9 cellular contexts compared by ENCODE assay signal in the genomic region with DNA sequence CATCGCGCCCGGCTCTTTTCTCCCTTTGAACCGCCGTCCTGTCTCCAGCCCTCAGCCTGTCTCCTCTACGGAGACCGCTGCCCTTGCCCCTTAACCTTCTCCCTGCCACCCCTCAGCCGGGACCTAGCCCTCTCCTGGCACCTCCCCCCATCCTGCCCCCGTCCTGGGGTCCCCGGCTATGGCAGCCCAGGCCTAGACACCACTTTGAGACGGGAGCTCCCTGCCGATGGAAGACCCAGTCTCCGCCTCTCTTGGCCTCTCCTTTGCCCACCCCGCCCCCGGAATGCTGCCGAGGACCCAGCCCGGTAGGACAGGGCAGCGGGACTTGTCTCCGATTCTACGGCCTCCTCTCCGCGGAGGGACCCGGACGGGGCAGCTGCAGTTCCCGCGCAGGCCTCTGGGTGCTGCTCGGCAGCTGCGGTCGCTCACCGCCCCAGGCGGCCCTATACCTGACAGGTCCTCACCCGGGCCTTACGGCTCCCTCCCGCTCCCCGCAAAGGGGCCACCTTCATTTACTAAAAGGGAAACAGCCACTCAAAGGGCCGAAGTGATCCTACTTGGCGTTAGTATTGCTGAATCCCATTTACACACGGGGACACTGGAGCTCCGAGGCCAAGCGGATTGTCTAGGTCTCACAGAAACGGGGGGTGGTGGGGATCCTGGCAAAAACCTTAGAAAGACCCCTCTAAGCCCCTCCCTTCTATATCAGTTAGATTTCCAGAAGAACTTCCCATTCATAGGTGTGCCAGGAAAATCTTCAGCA. TPM values are rescaled to one million over a fixed set of nuclear protein-coding genes. Genes with fewer than 3 reads are reported as not detected.
DNase-seq lines count a peak whose midpoint lies in the region; ATAC-seq, FAIRE-seq and TF ChIP-seq lines count a peak whose summit lies in the region.
"Had no signal": no experiment of that assay in that cellular context is flagged by ENCODE, and none has a peak within 500 bp of the region (broad histone marks: within the 10 kb centered on the region; RNA-seq: fewer than 3 reads in every experiment).

No MANE protein-coding gene starts in this region.

- H3K4me3 Mint-ChIP-seq in mesothelial cell of epicardium: peak overlapping the region; percentile 50

- peak; percentile 85 for FAIRE-seq in endothelial cell of umbilical vein (lab: Jason Lieb, UNC)

- POLR2A ChIA-PET in endothelial cell of umbilical vein (lab: Charles Lee): no interaction called here

- ATAC-seq in HG03045 (IDR thresholded peaks at IDR 0.05; ENCODE audit: unreplicated experiment): peak; percentile 64

- H2AFZ ChIP-seq in endothelial cell of umbilical vein (ENCODE audit: low read depth, low read length): peak overlapping the region; percentile 43

- no peaks in the 10 kb centered on the region for H3K79me2 ChIP-seq in endothelial cell of umbilical vein (ENCODE audit: control insufficient read depth, insufficient read depth, low read length)

- no peak overlapping the region for H3K27ac Mint-ChIP-seq in mesothelial cell of epicardium

- no peaks in the 10 kb centered on the region for H3K9me1 ChIP-seq in endothelial cell of umbilical vein (replicated peaks; ENCODE audit: control insufficient read depth, extremely low read depth, insufficient read depth, low read length)

- intact Hi-C loops in endothelial cell of umbilical vein (cut with micrococcal nuclease): loop anchor here (1.0 to 5.0 kb wide), 2 partner anchors 72 to 116 kb away; no protein-coding TSS in a partner anchor

- H3K36me3 ChIP-seq in endothelial cell of umbilical vein (ENCODE audit: control insufficient read depth in 2 of 2, extremely low read depth in 1 of 2, insufficient read depth in 2 of 2, low read length in 2 of 2): no peaks in the 10 kb centered on the region

- peaks cover 19 to 23% of the 10 kb centered on the region in 2 experiments for H3K27me3 ChIP-seq in endothelial cell of umbilical vein (ENCODE audit: control insufficient read depth in 2 of 2, insufficient read depth in 2 of 2, low read length in 2 of 2)

- no peaks in the 10 kb centered on the region for H3K9me3 ChIP-seq in endothelial cell of umbilical vein (replicated peaks; ENCODE audit: control insufficient read depth, insufficient read depth, low read length)

- H3K4me1 ChIP-seq in endothelial cell of umbilical vein (ENCODE audit: control insufficient read depth, extremely low read depth, insufficient read depth, low read length): no peaks in the 10 kb centered on the region

- no peaks in the 10 kb centered on the region for H4K20me1 ChIP-seq in endothelial cell of umbilical vein (replicated peaks; ENCODE audit: control insufficient read depth, extremely low read depth, insufficient read depth, low read length)

- H3K36me3 Mint-ChIP-seq in mesothelial cell of epicardium: no peaks in the 10 kb centered on the region

- BruUV-seq in endothelial cell of umbilical vein (replicated peaks; lab: Mats Ljungman, UMichigan): no TSS peak

- no peaks in the 10 kb centered on the region for H3K9me3 Mint-ChIP-seq in mesothelial cell of epicardium

- TF ChIP-seq CTCF in endothelial cell of umbilical vein (IDR thresholded peaks at IDR 0.05; ENCODE audit: extremely low read depth in 1 of 2, insufficient read depth in 1 of 2, low read depth in 1 of 2, low read length in 2 of 2) (peak; percentile 83 to 98), mesothelial cell of epicardium (IDR thresholded peaks at IDR 0.05; ENCODE audit: unreplicated experiment) (peak; percentile 99)

- H3K9ac ChIP-seq in endothelial cell of umbilical vein (replicated peaks; ENCODE audit: extremely low read depth, insufficient read depth, low read length): no peak overlapping the region

- H3K27me3 Mint-ChIP-seq in mesothelial cell of epicardium (ENCODE audit: low read depth): peaks cover 11% of the 10 kb centered on the region

- no peak overlapping the region for H3K4me2 ChIP-seq in endothelial cell of umbilical vein (ENCODE audit: insufficient read depth, low read length)

- peaks cover 29% of the 10 kb centered on the region for H3K4me1 Mint-ChIP-seq in mesothelial cell of epicardium

- dilution Hi-C loops in endothelial cell of umbilical vein (cut with MboI; ENCODE audit: extremely low pct_ligation_motif_present, low sequenced_read_pairs): no loop called here

- CTCF ChIA-PET in endothelial cell of umbilical vein (lab: Charles Lee): interaction anchor here (0.5 to 26.9 kb wide), 27 partner anchors 9 to 1244 kb away, joined by 3 to 590 read pairs (median 4); a partner anchor contains a TSS

- H3K4me3 ChIP-seq in endothelial cell of umbilical vein (replicated peaks in 1 of 3; ENCODE audit: insufficient read depth in 1 of 3, low read depth in 1 of 3, low read length in 3 of 3): no peak overlapping the region

- DNase-seq in EL (peak; percentile 65), NOMO-1 treated with dmso at 0.1 percent for 144 hours (lab: John Stamatoyannopoulos, UW; ENCODE audit: unreplicated experiment) (peak; percentile 38), endothelial cell of umbilical vein (ENCODE audit: low read depth, low spot score) (peak; percentile 54), mesothelial cell of epicardium (ENCODE audit: low spot score in 2 of 2, unreplicated experiment in 2 of 2) (peak; percentile 76 to 91), KG1 (lab: John Stamatoyannopoulos, UW) (no peak)
- DNase-seq in activated CD8-positive, alpha-beta memory T cell treated with anti-CD3 and anti-CD28 coated beads, Interleukin-2, amount 50 U/mL, for 1 hour (ENCODE audit: extremely low read depth): peak; percentile 13
- peak; percentile 57 for DNase-seq in stimulated activated CD8-positive, alpha-beta memory T cell treated with anti-CD3 and anti-CD28 coated beads, Interleukin-4, amount 100 ng/mL, for 24 hours (ENCODE audit: low read depth)

- no peak for TF ChIP-seq POLR2A in endothelial cell of umbilical vein (IDR thresholded peaks at IDR 0.05; ENCODE audit: low read depth, low read length)

- no peak overlapping the region for H3K27ac ChIP-seq in endothelial cell of umbilical vein (ENCODE audit: insufficient read depth, low read depth, low read length)

TF ChIP-seq in endothelial cell of umbilical vein, 7 proteins besides CTCF, POLR2A, EP300 and RAD21:
- TF ChIP-seq JUN (IDR thresholded peaks at IDR 0.05; ENCODE audit: borderline replicate concordance, insufficient read depth, insufficient read length, low read depth): no peak
- TF ChIP-seq MYC (IDR thresholded peaks at IDR 0.05; ENCODE audit: low read depth, low read length): no peak
- peak; percentile 59 for TF ChIP-seq EZH2 (IDR thresholded peaks at IDR 0.05; ENCODE audit: borderline replicate concordance, low read depth, low read length, severe bottlenecking)

RNA-seq across cellular contexts. Expression of a gene that starts 32.6 kb away (rescaled TPM):
- total RNA-seq in endothelial cell of umbilical vein (not detected in 2 replicates), mesothelial cell of epicardium (not detected in 3 replicates)
- 0.19 and 0.27 TPM in 2 replicates for polyA plus RNA-seq in endothelial cell of umbilical vein
- polyA plus RNA-seq in endothelial cell of umbilical vein (2011; cell fraction: cytosol; rRNA removed): 0.14 and 0.27 TPM in 2 replicates
- polyA plus RNA-seq in endothelial cell of umbilical vein (2011; cell fraction: nucleus; rRNA removed): 0.32 TPM in 1 of 2 replicates, not detected in the other
- not detected in 2 replicates for polyA plus RNA-seq in endothelial cell of umbilical vein (2012)
- not detected in 2 replicates for polyA minus RNA-seq in endothelial cell of umbilical vein
- not detected for polyA minus RNA-seq in endothelial cell of umbilical vein (2011; cell fraction: cytosol; rRNA and poly(A)+ RNA removed)
- not detected in 2 replicates for polyA minus RNA-seq in endothelial cell of umbilical vein (2011; cell fraction: nucleus; rRNA and poly(A)+ RNA removed)
- total RNA-seq: glomerular endothelial cell had no signal
